In the genomic region with DNA sequence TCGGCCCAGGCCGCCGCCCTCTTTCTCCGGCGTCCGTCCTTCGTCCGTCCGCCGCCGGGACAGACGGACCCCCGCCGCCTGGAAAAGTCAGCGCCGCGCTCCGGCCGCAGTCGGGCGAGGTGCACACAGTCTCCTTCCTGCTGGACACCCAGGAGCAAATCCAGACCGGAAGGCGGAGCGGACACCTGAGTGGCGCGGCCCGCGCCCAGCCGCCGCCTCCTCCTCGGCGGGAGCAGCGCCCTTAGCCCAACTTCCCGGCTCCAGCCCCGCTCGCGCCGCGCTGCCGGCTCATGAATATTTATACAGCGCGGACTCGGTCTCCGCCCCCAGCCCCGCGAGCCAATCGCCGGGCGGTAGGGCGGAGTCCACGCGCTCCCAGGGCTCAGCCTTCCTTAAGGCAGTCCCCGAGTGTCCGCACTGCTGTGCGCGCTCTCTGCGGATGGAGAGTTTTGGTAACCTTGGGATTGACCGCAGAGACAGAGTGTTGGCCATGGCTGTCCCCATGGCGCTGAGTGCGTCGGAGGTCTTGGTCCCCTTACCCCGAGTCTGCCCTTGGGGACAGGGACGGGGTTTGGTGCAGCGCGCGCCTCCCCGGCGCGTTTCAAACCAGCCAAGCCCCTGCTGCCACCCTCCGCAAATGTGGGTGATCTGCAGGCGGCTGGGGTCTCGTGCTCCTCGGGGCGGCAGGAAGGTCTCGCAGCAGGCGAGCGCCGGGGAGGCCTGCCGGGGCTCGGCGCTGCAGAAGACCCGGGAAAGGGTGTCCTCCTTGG, we compare ENCODE assay signal across 8 cellular contexts. TPM values are rescaled to one million over a fixed set of nuclear protein-coding genes. Genes with fewer than 3 reads are reported as not detected.
A peak's percentile ranks its signal among the peaks of the same experiment; 100 is the strongest.
DNase-seq lines count a peak whose midpoint lies in the region; ATAC-seq lines count a peak whose summit lies in the region.

A gene with protein sequence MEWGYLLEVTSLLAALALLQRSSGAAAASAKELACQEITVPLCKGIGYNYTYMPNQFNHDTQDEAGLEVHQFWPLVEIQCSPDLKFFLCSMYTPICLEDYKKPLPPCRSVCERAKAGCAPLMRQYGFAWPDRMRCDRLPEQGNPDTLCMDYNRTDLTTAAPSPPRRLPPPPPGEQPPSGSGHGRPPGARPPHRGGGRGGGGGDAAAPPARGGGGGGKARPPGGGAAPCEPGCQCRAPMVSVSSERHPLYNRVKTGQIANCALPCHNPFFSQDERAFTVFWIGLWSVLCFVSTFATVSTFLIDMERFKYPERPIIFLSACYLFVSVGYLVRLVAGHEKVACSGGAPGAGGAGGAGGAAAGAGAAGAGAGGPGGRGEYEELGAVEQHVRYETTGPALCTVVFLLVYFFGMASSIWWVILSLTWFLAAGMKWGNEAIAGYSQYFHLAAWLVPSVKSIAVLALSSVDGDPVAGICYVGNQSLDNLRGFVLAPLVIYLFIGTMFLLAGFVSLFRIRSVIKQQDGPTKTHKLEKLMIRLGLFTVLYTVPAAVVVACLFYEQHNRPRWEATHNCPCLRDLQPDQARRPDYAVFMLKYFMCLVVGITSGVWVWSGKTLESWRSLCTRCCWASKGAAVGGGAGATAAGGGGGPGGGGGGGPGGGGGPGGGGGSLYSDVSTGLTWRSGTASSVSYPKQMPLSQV (minus strand): TSS at position 274 of the 770 bp plus-strand sequence. CDS start 867 bp downstream, outside the sequence.

- H3K27me3 Mint-ChIP-seq in activated CD8-positive, alpha-beta memory T cell treated with anti-CD3 and anti-CD28 coated beads, Interleukin-2, amount 10 ng/mL, durations not matched to agents 7 days and 5 days, result peaks cover 70% of the 10 kb centered on the region

- peaks cover 6% of the 10 kb centered on the region; the same call in 1 of the 2 replicates for H4K20me1 ChIP-seq in BLaER1

- H3K4me1 ChIP-seq in BLaER1, result peaks cover 27% of the 10 kb centered on the region

- H3K4me2 ChIP-seq in BLaER1, result peak within 1 kb of the TSS; percentile 100

- peaks cover 25% of the 10 kb centered on the region for H3K4me1 Mint-ChIP-seq in activated CD8-positive, alpha-beta memory T cell treated with anti-CD3 and anti-CD28 coated beads, Interleukin-2, amount 10 ng/mL, durations not matched to agents 7 days and 5 days

- peak within 1 kb of the TSS; percentile 82 for H3K4me3 ChIP-seq in BLaER1

- H3K36me3 ChIP-seq in BLaER1, result no peaks in the 10 kb centered on the region

- no peak within 1 kb of the TSS for H3K27ac Mint-ChIP-seq in activated CD8-positive, alpha-beta memory T cell treated with anti-CD3 and anti-CD28 coated beads, Interleukin-2, amount 10 ng/mL, durations not matched to agents 7 days and 5 days

- in situ Hi-C loops in endometrial microvascular endothelial cells (cut with HindIII; ENCODE audit: inconsistent ontology term, low pct_unique_long_range_greater_than_20kb, low sequenced_read_pairs), result loop anchor here (25.0 kb wide), 1 partner anchor 1145 kb away; no protein-coding TSS in a partner anchor

- H3K9me3 ChIP-seq in BLaER1, result no peaks in the 10 kb centered on the region

- peak within 1 kb of the TSS; percentile 58 for H3K27ac ChIP-seq in BLaER1

- H3K9me3 Mint-ChIP-seq in activated CD8-positive, alpha-beta memory T cell treated with anti-CD3 and anti-CD28 coated beads, Interleukin-2, amount 10 ng/mL, durations not matched to agents 7 days and 5 days (ENCODE audit: low read depth), result no peaks in the 10 kb centered on the region

- CTCF ChIA-PET in activated CD8-positive, alpha-beta memory T cell treated with anti-CD3 and anti-CD28 coated beads, Interleukin-2, amount 10 ng/mL, durations not matched to agents 7 days and 5 days (lab: Charles Lee), result no interaction called here

- DNase-seq in GM19240 (ENCODE audit: insufficient read length, low spot score) (peak; percentile 60), NCI-H526 (lab: John Stamatoyannopoulos, UW) (peak; percentile 26 to 78), mesenteric fat pad (ENCODE audit: low spot score) (peak; percentile 95)
- DNase-seq in activated CD8-positive, alpha-beta memory T cell treated with anti-CD3 and anti-CD28 coated beads, Interleukin-2, amount 10 ng/mL, durations not matched to agents 7 days and 5 days, result peak; percentile 71
- peak; percentile 44 for DNase-seq in stimulated activated CD8-positive, alpha-beta memory T cell treated with anti-CD3 and anti-CD28 coated beads, Interleukin-12 subunit alpha, Interleukin-12 subunit beta, amount 100 ng/mL, for 24 hours (ENCODE audit: extremely low read depth)

- H3K4me3 Mint-ChIP-seq in activated CD8-positive, alpha-beta memory T cell treated with anti-CD3 and anti-CD28 coated beads, Interleukin-2, amount 10 ng/mL, durations not matched to agents 7 days and 5 days, result peak within 1 kb of the TSS; percentile 66

- ATAC-seq in HG03439 (IDR thresholded peaks at IDR 0.05; ENCODE audit: unreplicated experiment), result peak; percentile 90
- peak; percentile 88 for ATAC-seq in activated CD8-positive, alpha-beta memory T cell treated with anti-CD3 and anti-CD28 coated beads, Interleukin-2, amount 10 ng/mL, durations not matched to agents 7 days and 5 days

- no peaks in the 10 kb centered on the region for H3K36me3 Mint-ChIP-seq in activated CD8-positive, alpha-beta memory T cell treated with anti-CD3 and anti-CD28 coated beads, Interleukin-2, amount 10 ng/mL, durations not matched to agents 7 days and 5 days

- peak within 1 kb of the TSS; percentile 77 for H3K9ac ChIP-seq in BLaER1

- peaks cover 22% of the 10 kb centered on the region for H3K27me3 ChIP-seq in BLaER1

RNA-seq across cellular contexts. Expression of the gene that starts here (rescaled TPM):
- total RNA-seq in activated CD8-positive, alpha-beta memory T cell treated with anti-CD3 and anti-CD28 coated beads, Interleukin-2, amount 10 ng/mL, durations not matched to agents 7 days and 5 days, result under 1 TPM; 0.18 to 0.35 TPM
- 30.9 TPM for total RNA-seq in endometrial microvascular endothelial cells (ENCODE audit: inconsistent ontology term)
- 13.0 TPM for total RNA-seq in mesenteric fat pad

Comparison
In these comparisons a context has a peak if more than half of its experiments do, and no peak if none do; other contexts are left out.
1. Peak in every context shown above with its lines: DNase-seq, ATAC-seq, H3K4me3 ChIP-seq and H3K27ac ChIP-seq.
2. RNA of the gene that starts here (total RNA-seq): 30.9 TPM in endometrial microvascular endothelial cells (single experiment) and 13.0 TPM in mesenteric fat pad (single experiment); 0.18 to 0.35 TPM in activated CD8-positive, alpha-beta memory T cell treated with anti-CD3 and anti-CD28 coated beads, Interleukin-2, amount 10 ng/mL, durations not matched to agents 7 days and 5 days; every median in the first group is over 10 times any median in the second.
3. Peak in DNase-seq and ATAC-seq in activated CD8-positive, alpha-beta memory T cell treated with anti-CD3 and anti-CD28 coated beads, Interleukin-2, amount 10 ng/mL, durations not matched to agents 7 days and 5 days; RNA of the gene not detected or under 1 TPM.
4. DNase-seq: peak in every context shown above with its lines; median percentile 95 in mesenteric fat pad; 71 in activated CD8-positive, alpha-beta memory T cell treated with anti-CD3 and anti-CD28 coated beads, Interleukin-2, amount 10 ng/mL, durations not matched to agents 7 days and 5 days; 60 in GM19240; 52 in NCI-H526; 44 in stimulated activated CD8-positive, alpha-beta memory T cell treated with anti-CD3 and anti-CD28 coated beads, Interleukin-12 subunit alpha, Interleukin-12 subunit beta, amount 100 ng/mL, for 24 hours.